Comparison of ENCODE assay signal across 32 cellular contexts in genomic region chr13:42808572-42808971, GRCh38. TPM values are rescaled to one million over a fixed set of nuclear protein-coding genes. Genes with fewer than 3 reads are reported as not detected.
A peak's percentile ranks its signal among the peaks of the same experiment; 100 is the strongest.
DNase-seq lines count a peak whose midpoint lies in the region; ATAC-seq and TF ChIP-seq lines count a peak whose summit lies in the region.
"Had no signal": no experiment of that assay in that cellular context is flagged by ENCODE, and none has a peak within 500 bp of the region (broad histone marks: within the 10 kb centered on the region; RNA-seq: fewer than 3 reads in every experiment).

No MANE protein-coding gene starts in this region.

- peak; percentile 22 for DNase-seq in mammary epithelial cell
- no peak for DNase-seq in MCF 10A (ENCODE audit: unreplicated experiment)
- DNase-seq in IMR-90: peak; percentile 56
- peak; percentile 47 for DNase-seq in amniotic epithelial cell (ENCODE audit: low read depth)
- no peak for DNase-seq in GM03348 (ENCODE audit: low spot score)
- DNase-seq in NCI-H1105 treated with DMSO at 0.1 percent for 48 hours (lab: John Stamatoyannopoulos, UW): no peak
- no peak for DNase-seq in inferior parietal cortex (ENCODE audit: extremely low spot score)
- DNase-seq: activated CD4-positive, alpha-beta T cell treated with anti-CD3 and anti-CD28 coated beads, Interleukin-2, amount 50 U/mL, for 4 hours; activated CD8-positive, alpha-beta memory T cell treated with anti-CD3 and anti-CD28 coated beads, Interleukin-2, amount 50 U/mL, for 4 hours; activated effector memory CD4-positive, alpha-beta T cell treated with Interleukin-2 at 50 U/mL for 16 hours; activated naive CD8-positive, alpha-beta T cell treated with anti-CD3 and anti-CD28 coated beads, Interleukin-2, amount 10 ng/mL, durations not matched to agents 7 days and 5 days; DMS153; erythroblast; glutamatergic neuron; mesendoderm; NCI-H1092 treated with DMSO at 0.1 percent for 48 hours; NCI-H187; NCI-H2171; NCI-H510A; pancreas; T-cell had no signal

- no peak for TF ChIP-seq POLR2A in IMR-90 (IDR thresholded peaks at IDR 0.05; ENCODE audit: low read depth, low read length)

- H3K23ac ChIP-seq in IMR-90 (ENCODE audit: low read depth, low read length): no peak overlapping the region

- no peak overlapping the region for H2AK9ac ChIP-seq in IMR-90 (replicated peaks; ENCODE audit: low read depth, low read length, poor library complexity)

- no peak overlapping the region for H4K5ac ChIP-seq in IMR-90 (ENCODE audit: low read depth, low read length)

- H3K4me2 ChIP-seq in mammary epithelial cell (ENCODE audit: insufficient read depth, low read depth, low read length) (no peak overlapping the region), IMR-90 (ENCODE audit: low read depth, low read length) (no peak overlapping the region)
- H3K4me2 ChIP-seq: BLaER1, neural progenitor cell had no signal

- H3K14ac ChIP-seq in IMR-90 (replicated peaks; ENCODE audit: low read depth, low read length): no peak overlapping the region

- H3K27me3 Mint-ChIP-seq in MCF 10A (ENCODE audit: insufficient read depth, unreplicated experiment): no peaks in the 10 kb centered on the region

- no peaks in the 10 kb centered on the region for H3K4me1 ChIP-seq in mammary epithelial cell (ENCODE audit: insufficient read depth, low read length)
- H3K4me1 ChIP-seq in IMR-90 (ENCODE audit: control insufficient read depth, insufficient read depth, low read length): peaks cover 5% of the 10 kb centered on the region
- H3K4me1 ChIP-seq: neural progenitor cell, pancreas, SJCRH30, vagina had no signal

- no peaks in the 10 kb centered on the region for H3K4me1 Mint-ChIP-seq in MCF 10A (ENCODE audit: insufficient read depth, unreplicated experiment)
- H3K4me1 Mint-ChIP-seq: neural progenitor cell, T-cell, WTC11 had no signal

- no peak overlapping the region for H3K4me3 Mint-ChIP-seq in MCF 10A (ENCODE audit: unreplicated experiment)
- H3K4me3 Mint-ChIP-seq: activated naive CD8-positive, alpha-beta T cell treated with anti-CD3 and anti-CD28 coated beads, Interleukin-2, amount 10 ng/mL, durations not matched to agents 7 days and 5 days; neural progenitor cell; stimulated activated naive CD8-positive, alpha-beta T cell treated with anti-CD3 and anti-CD28 coated beads, Interleukin-15, Interleukin-2, amounts not matched to agents 100 ng/mL and 50 ng/mL, for 24 hours; T-cell; WTC11 had no signal

- H3K9me3 Mint-ChIP-seq in MCF 10A (ENCODE audit: unreplicated experiment): no peaks in the 10 kb centered on the region
- H3K9me3 Mint-ChIP-seq: activated naive CD8-positive, alpha-beta T cell treated with anti-CD3 and anti-CD28 coated beads, Interleukin-2, amount 10 ng/mL, durations not matched to agents 7 days and 5 days; stimulated activated naive CD8-positive, alpha-beta T cell treated with anti-CD3 and anti-CD28 coated beads, Interleukin-15, Interleukin-2, amounts not matched to agents 100 ng/mL and 50 ng/mL, for 24 hours; T-cell had no signal

- no peak overlapping the region for H2BK5ac ChIP-seq in IMR-90 (ENCODE audit: low read depth, low read length, poor library complexity, severe bottlenecking)

- H2BK15ac ChIP-seq in IMR-90 (ENCODE audit: low read depth, low read length): peak overlapping the region; percentile 64; the same call in 1 of the 3 replicates

- no peak overlapping the region for H3K27ac Mint-ChIP-seq in MCF 10A (ENCODE audit: low read depth, unreplicated experiment)
- H3K27ac Mint-ChIP-seq: activated naive CD8-positive, alpha-beta T cell treated with anti-CD3 and anti-CD28 coated beads, Interleukin-2, amount 10 ng/mL, durations not matched to agents 7 days and 5 days; neural progenitor cell; stimulated activated naive CD8-positive, alpha-beta T cell treated with anti-CD3 and anti-CD28 coated beads, Interleukin-15, Interleukin-2, amounts not matched to agents 100 ng/mL and 50 ng/mL, for 24 hours; T-cell; WTC11 had no signal

- H2AFZ ChIP-seq in mammary epithelial cell (ENCODE audit: low read depth, low read length) (no peak overlapping the region), IMR-90 (replicated peaks; ENCODE audit: low read length, poor library complexity) (no peak overlapping the region)
- H2AFZ ChIP-seq: neural progenitor cell had no signal

- H2BK20ac ChIP-seq in IMR-90 (ENCODE audit: low read depth, low read length): no peak overlapping the region

- H2AK5ac ChIP-seq in IMR-90 (ENCODE audit: low read depth, low read length): peak overlapping the region; percentile 24; the same call in 1 of the 2 replicates

- no peak overlapping the region for H3K9ac ChIP-seq in mammary epithelial cell (ENCODE audit: insufficient read depth, low read length)
- no peak overlapping the region for H3K9ac ChIP-seq in IMR-90 (ENCODE audit: low read depth, low read length)
- H3K9ac ChIP-seq: BLaER1, neural progenitor cell had no signal

- H3K18ac ChIP-seq in IMR-90 (ENCODE audit: low read depth, low read length): no peak overlapping the region

- 81% methylated on average over 3 of the region's 3 CpGs for WGBS in mammary epithelial cell (ENCODE audit: low coverage, missing lambda C conversion rate)
- WGBS in IMR-90 (ENCODE audit: extremely low coverage in 2 of 2, insufficient read length in 1 of 2), 2 experiments: no CpG with 5 or more reads among the region's 3 CpGs

- H3K9me3 ChIP-seq in mammary epithelial cell (replicated peaks; ENCODE audit: insufficient read depth, low read length) (no peaks in the 10 kb centered on the region), IMR-90 (ENCODE audit: control insufficient read depth, insufficient read depth, low read length) (no peaks in the 10 kb centered on the region)
- H3K9me3 ChIP-seq: BLaER1, pancreas, SJCRH30, vagina had no signal

- POLR2A ChIA-PET in MCF 10A (lab: Yijun Ruan, JAX) (no interaction called here), IMR-90 (lab: Charles Lee; ENCODE audit: unreplicated experiment) (no interaction called here)

- H4K20me1 ChIP-seq in mammary epithelial cell (ENCODE audit: insufficient read depth, low read length): no peaks in the 10 kb centered on the region
- no peaks in the 10 kb centered on the region for H4K20me1 ChIP-seq in IMR-90 (ENCODE audit: insufficient read depth, low read length)
- H4K20me1 ChIP-seq: BLaER1 had no signal

- BruUV-seq in mammary epithelial cell (replicated peaks; lab: Mats Ljungman, UMichigan): no TSS peak
- BruUV-seq in MCF 10A (replicated peaks; lab: Mats Ljungman, UMichigan): no TSS peak
- no TSS peak for BruUV-seq in IMR-90 (replicated peaks; lab: Mats Ljungman, UMichigan)

- H3K79me1 ChIP-seq in IMR-90 (ENCODE audit: low read depth in 1 of 2, low read length in 2 of 2): no peaks in the 10 kb centered on the region

- ATAC-seq in IMR-90 (ENCODE audit: low read depth): no peak
- ATAC-seq: left lobe of liver, pancreas, T-cell had no signal

- TF ChIP-seq CTCF in mammary epithelial cell (conservative IDR thresholded peaks at IDR 0.05 in 1 of 2, IDR thresholded peaks at IDR 0.05 in 1 of 2; ENCODE audit: extremely low read depth in 1 of 2, insufficient read depth in 1 of 2, low read depth in 1 of 2, low read length in 2 of 2) (no peak), MCF 10A (IDR thresholded peaks at IDR 0.05; ENCODE audit: unreplicated experiment) (no peak), IMR-90 (conservative IDR thresholded peaks at IDR 0.05; ENCODE audit: low read depth, low read length) (no peak)

- H3K4ac ChIP-seq in IMR-90 (ENCODE audit: low read depth, low read length): no peak overlapping the region; the same call in 1 of the 2 replicates

- TF ChIP-seq RAD21 in IMR-90 (IDR thresholded peaks at IDR 0.05; ENCODE audit: low read length): no peak

- H3K9me1 ChIP-seq in IMR-90 (ENCODE audit: insufficient read depth, low read length): peaks cover 9% of the 10 kb centered on the region

- H3K36me3 ChIP-seq in mammary epithelial cell (ENCODE audit: insufficient read depth, low read length): no peaks in the 10 kb centered on the region
- no peaks in the 10 kb centered on the region for H3K36me3 ChIP-seq in IMR-90 (ENCODE audit: control insufficient read depth, insufficient read depth, low read length)
- H3K36me3 ChIP-seq: BLaER1, neural progenitor cell, pancreas, SJCRH30, vagina had no signal

- H3K27ac ChIP-seq in mammary epithelial cell (ENCODE audit: insufficient read depth, low read depth, low read length) (no peak overlapping the region), IMR-90 (ENCODE audit: insufficient read depth, low read length) (no peak overlapping the region)
- H3K27ac ChIP-seq: BLaER1, coronary artery, neural progenitor cell, pancreas, SJCRH30, vagina had no signal

- H3K36me3 Mint-ChIP-seq in MCF 10A (ENCODE audit: insufficient read depth, unreplicated experiment): no peaks in the 10 kb centered on the region
- H3K36me3 Mint-ChIP-seq: neural progenitor cell, T-cell had no signal

- dilution Hi-C loops in mammary epithelial cell (cut with HindIII; ENCODE audit: low sequenced_read_pairs): no loop called here
- dilution Hi-C loops in IMR-90 (cut with HindIII; ENCODE audit: low sequenced_read_pairs, unreplicated experiment): no loop called here

- no peak overlapping the region for H3K56ac ChIP-seq in IMR-90 (ENCODE audit: extremely low read depth, insufficient read depth, low read length)

- in situ Hi-C loops in mammary epithelial cell (cut with MboI; ENCODE audit: low sequenced_read_pairs in 2 of 2): no loop called here
- in situ Hi-C loops in IMR-90 (cut with MboI; ENCODE audit: low sequenced_read_pairs): no loop called here

- CTCF ChIA-PET in mammary epithelial cell (lab: Charles Lee; ENCODE audit: low non-redundant PET): no interaction called here
- CTCF ChIA-PET in MCF 10A (lab: Yijun Ruan, JAX): interaction anchor here (0.5 to 1.2 kb wide), 2 partner anchors 56 to 996 kb away, joined by 3 to 4 read pairs; no protein-coding TSS in a partner anchor
- CTCF ChIA-PET in IMR-90 (lab: Yijun Ruan, JAX): no interaction called here

- no peak overlapping the region for H2BK120ac ChIP-seq in IMR-90 (ENCODE audit: low read depth, low read length)

- H3K79me2 ChIP-seq in mammary epithelial cell (ENCODE audit: insufficient read depth, low read length): no peaks in the 10 kb centered on the region

- H3K27me3 ChIP-seq in mammary epithelial cell (ENCODE audit: insufficient read depth, low read length): no peaks in the 10 kb centered on the region
- no peaks in the 10 kb centered on the region for H3K27me3 ChIP-seq in IMR-90 (ENCODE audit: control insufficient read depth, insufficient read depth, low read length)
- H3K27me3 ChIP-seq: BLaER1, neural progenitor cell, pancreas, SJCRH30, vagina had no signal

- H3K4me3 ChIP-seq in mammary epithelial cell (replicated peaks in 1 of 3; ENCODE audit: insufficient read depth in 1 of 3, low read depth in 2 of 3, low read length in 3 of 3) (no peak overlapping the region), IMR-90 (ENCODE audit: insufficient read depth, low read depth, low read length) (no peak overlapping the region)
- H3K4me3 ChIP-seq: BLaER1, coronary artery, neural progenitor cell, pancreas, SJCRH30, vagina had no signal

- intact Hi-C loops in mammary epithelial cell (cut with micrococcal nuclease): no loop called here
- intact Hi-C loops in MCF 10A (cut with micrococcal nuclease): no loop called here
- intact Hi-C loops in IMR-90 (cut with micrococcal nuclease): no loop called here

- H4K8ac ChIP-seq in IMR-90 (ENCODE audit: low read depth in 2 of 2, low read length in 2 of 2): no peak overlapping the region

- no peak overlapping the region for H4K91ac ChIP-seq in IMR-90 (ENCODE audit: insufficient read depth, low read depth, low read length)

RNA-seq across cellular contexts. Expression of gene FAM216B, which starts 27.2 kb away (rescaled TPM):
- not detected for total RNA-seq in mammary epithelial cell
- polyA plus RNA-seq in mammary epithelial cell: not detected
- polyA minus RNA-seq in mammary epithelial cell: not detected
- total RNA-seq in MCF 10A (2022): not detected in 2 replicates
- not detected in 2 replicates for total RNA-seq in IMR-90 (2012; rRNA removed)
- not detected in 2 replicates for polyA plus RNA-seq in IMR-90 (2012; rRNA removed)
- not detected in 2 replicates for polyA plus RNA-seq in IMR-90 (2012; cell fraction: cytosol; rRNA removed)
- polyA plus RNA-seq in IMR-90 (2012; cell fraction: nucleus; rRNA removed; ENCODE audit: low replicate concordance): not detected in 2 replicates
- total RNA-seq: activated naive CD8-positive, alpha-beta T cell treated with anti-CD3 and anti-CD28 coated beads, Interleukin-2, amount 10 ng/mL, durations not matched to agents 7 days and 5 days; fibroblast of villous mesenchyme; left lobe of liver; renal cortical epithelial cell; SJCRH30; skeletal muscle tissue; T-cell; vagina; WTC11 had no signal
- polyA plus RNA-seq: pancreas had no signal

Comparison
In these comparisons a context has a peak if more than half of its experiments do, and no peak if none do; other contexts are left out.
1. DNase-seq: peak in mammary epithelial cell (single experiment), IMR-90 (single experiment) and amniotic epithelial cell (single experiment); none in MCF 10A (single experiment), GM03348 (single experiment), NCI-H1105 treated with DMSO at 0.1 percent for 48 hours (single experiment) and inferior parietal cortex (single experiment).